In genomic region chr18:31037666-31038065, GRCh38 we compare ENCODE assay signal across 12 cellular contexts. TPM values are rescaled to one million over a fixed set of nuclear protein-coding genes. Genes with fewer than 3 reads are reported as not detected.
DNase-seq lines count a peak whose midpoint lies in the region; ATAC-seq and TF ChIP-seq lines count a peak whose summit lies in the region.
"Not testable (repeated sequence)": the region's sequence is repeated elsewhere in the genome, so short reads cannot be mapped to it uniquely, and the experiment has no call there.
"Had no signal": no experiment of that assay in that cellular context is flagged by ENCODE, and none has a peak within 500 bp of the region (broad histone marks: within the 10 kb centered on the region; RNA-seq: fewer than 3 reads in every experiment).

No MANE protein-coding gene starts in this region.

- not testable (repeated sequence) for H3K4me3 Mint-ChIP-seq in MCF 10A (ENCODE audit: unreplicated experiment)

- not testable (repeated sequence) for H3K9me3 Mint-ChIP-seq in MCF 10A (ENCODE audit: unreplicated experiment)

- H3K18ac ChIP-seq in IMR-90 (ENCODE audit: low read depth, low read length); mesenchymal stem cell (ENCODE audit: low read depth in 1 of 2, low read length in 2 of 2): not testable (repeated sequence)

- not testable (repeated sequence) for H3F3A ChIP-seq in smooth muscle cell (ENCODE audit: low read depth)

- H3K4ac ChIP-seq in IMR-90 (ENCODE audit: low read depth, low read length); mesenchymal stem cell (ENCODE audit: low read depth in 1 of 2, low read length in 2 of 2): not testable (repeated sequence)

- H3K79me2 ChIP-seq in hepatocyte (peaks cover 26% of the 10 kb centered on the region), smooth muscle cell (ENCODE audit: low read depth) (peaks cover 22% of the 10 kb centered on the region)

- peaks cover 18% of the 10 kb centered on the region for H3K27me3 ChIP-seq in IMR-90 (ENCODE audit: control insufficient read depth, insufficient read depth, low read length)
- H3K27me3 ChIP-seq in hepatocyte = peaks cover 33% of the 10 kb centered on the region
- H3K27me3 ChIP-seq in mesenchymal stem cell (ENCODE audit: control insufficient read depth in 1 of 2, insufficient read depth in 1 of 2, low read length in 2 of 2) = peaks cover 0 to 29% of the 10 kb centered on the region in 2 experiments
- peaks cover 38% of the 10 kb centered on the region for H3K27me3 ChIP-seq in smooth muscle cell (ENCODE audit: low read depth)

- not testable (repeated sequence) for H4K91ac ChIP-seq in IMR-90 (ENCODE audit: insufficient read depth, low read depth, low read length); mesenchymal stem cell (ENCODE audit: low read length)

- not testable (repeated sequence) for H3K56ac ChIP-seq in IMR-90 (ENCODE audit: extremely low read depth, insufficient read depth, low read length)

- not testable (repeated sequence) for H2AK5ac ChIP-seq in IMR-90 (ENCODE audit: low read depth, low read length); mesenchymal stem cell (ENCODE audit: low read length, severe bottlenecking)

- H4K8ac ChIP-seq in IMR-90 (ENCODE audit: low read depth in 2 of 2, low read length in 2 of 2); mesenchymal stem cell (ENCODE audit: low read length): not testable (repeated sequence)

- H2BK15ac ChIP-seq in IMR-90 (ENCODE audit: low read depth, low read length); mesenchymal stem cell (ENCODE audit: low read depth, poor library complexity, severe bottlenecking): not testable (repeated sequence)

- in situ Hi-C loops in IMR-90 (cut with MboI; ENCODE audit: low sequenced_read_pairs) = not testable (repeated sequence)

- H3K14ac ChIP-seq in IMR-90 (replicated peaks; ENCODE audit: low read depth, low read length); mesenchymal stem cell (ENCODE audit: low read length in 2 of 2): not testable (repeated sequence)

- not testable (repeated sequence) for H3K27me3 Mint-ChIP-seq in MCF 10A (ENCODE audit: insufficient read depth, unreplicated experiment)

- H3K9me1 ChIP-seq in IMR-90 (ENCODE audit: insufficient read depth, low read length) = not testable (repeated sequence)

- H2BK12ac ChIP-seq in mesenchymal stem cell (ENCODE audit: low read length in 2 of 2) = not testable (repeated sequence)

- not testable (repeated sequence) for BruUV-seq in IMR-90 (replicated peaks; lab: Mats Ljungman, UMichigan); MCF 10A (replicated peaks; lab: Mats Ljungman, UMichigan)

- H3K4me1 ChIP-seq in IMR-90 (ENCODE audit: control insufficient read depth, insufficient read depth, low read length); hepatocyte (ENCODE audit: insufficient read depth); mesenchymal stem cell (ENCODE audit: control insufficient read depth, insufficient read depth, low read depth, low read length); smooth muscle cell (ENCODE audit: low read depth): not testable (repeated sequence)

- H3K27ac ChIP-seq in C4-2B = peak overlapping the region; percentile 43; the same call in 1 of the 2 replicates
- H3K27ac ChIP-seq in IMR-90 (ENCODE audit: insufficient read depth, low read length); smooth muscle cell (ENCODE audit: low read depth): not testable (repeated sequence)
- H3K27ac ChIP-seq in VCaP = peak overlapping the region; percentile 12; the same call in 1 of the 2 replicates
- peak overlapping the region; percentile 15 for H3K27ac ChIP-seq in hepatocyte
- H3K27ac ChIP-seq in mesenchymal stem cell (ENCODE audit: low read length, poor library complexity, severe bottlenecking) = peak overlapping the region; percentile 80

- H3K9me2 ChIP-seq in hepatocyte (replicated peaks; ENCODE audit: insufficient read depth) = not testable (repeated sequence)

- DNase-seq in IMR-90; MCF 10A (ENCODE audit: unreplicated experiment); hepatocyte (ENCODE audit: low spot score); mesenchymal stem cell; smooth muscle cell (lab: John Stamatoyannopoulos, UW; ENCODE audit: unreplicated experiment): not testable (repeated sequence)
- peak; percentile 37 for DNase-seq in choroid plexus epithelial cell (ENCODE audit: low read depth)

- H3K4me2 ChIP-seq in IMR-90 (ENCODE audit: low read depth, low read length); mesenchymal stem cell (ENCODE audit: low read length, poor library complexity, severe bottlenecking): not testable (repeated sequence)
- H3K4me2 ChIP-seq in hepatocyte (peak overlapping the region; percentile 5), smooth muscle cell (peak overlapping the region; percentile 3)

- H2AK9ac ChIP-seq in IMR-90 (replicated peaks; ENCODE audit: low read depth, low read length, poor library complexity) = not testable (repeated sequence)

- POLR2A ChIA-PET in IMR-90 (lab: Charles Lee; ENCODE audit: unreplicated experiment) = not testable (repeated sequence)
- POLR2A ChIA-PET in MCF 10A (lab: Yijun Ruan, JAX) = interaction anchor here (0.6 to 9.0 kb wide), 5 partner anchors 64 to 474 kb away, joined by 3 to 221 read pairs (median 13); partner anchors contain the start of gene DSC2

- not testable (repeated sequence) for H2BK120ac ChIP-seq in IMR-90 (ENCODE audit: low read depth, low read length); mesenchymal stem cell (ENCODE audit: low read depth, low read length)

- H3K9me3 ChIP-seq in IMR-90 (ENCODE audit: control insufficient read depth, insufficient read depth, low read length); hepatocyte (ENCODE audit: low read depth); mesenchymal stem cell (ENCODE audit: control insufficient read depth, low read length); smooth muscle cell (replicated peaks; ENCODE audit: low read depth): not testable (repeated sequence)

- H3K36me3 ChIP-seq in IMR-90 (ENCODE audit: control insufficient read depth, insufficient read depth, low read length); hepatocyte (replicated peaks; ENCODE audit: insufficient read depth, low read depth); mesenchymal stem cell (ENCODE audit: control insufficient read depth in 1 of 2, insufficient read depth in 2 of 2, low read depth in 1 of 2, low read length in 2 of 2); smooth muscle cell (ENCODE audit: low read depth): not testable (repeated sequence)

- intact Hi-C loops in IMR-90 (cut with micrococcal nuclease); MCF 10A (cut with micrococcal nuclease): not testable (repeated sequence)

- H3K36me3 Mint-ChIP-seq in MCF 10A (ENCODE audit: insufficient read depth, unreplicated experiment) = not testable (repeated sequence)

- H2AFZ ChIP-seq in IMR-90 (replicated peaks; ENCODE audit: low read length, poor library complexity); hepatocyte; mesenchymal stem cell (ENCODE audit: low read depth, low read length); smooth muscle cell (ENCODE audit: low read depth): not testable (repeated sequence)

- CTCF ChIA-PET in IMR-90 (lab: Yijun Ruan, JAX) = not testable (repeated sequence)
- CTCF ChIA-PET in MCF 10A (lab: Yijun Ruan, JAX) = interaction anchor here (0.7 to 1.1 kb wide), 2 partner anchors 162 to 205 kb away, joined by 3 read pairs; no protein-coding TSS in a partner anchor

- TF ChIP-seq POLR2A in IMR-90 (IDR thresholded peaks at IDR 0.05; ENCODE audit: low read depth, low read length) = not testable (repeated sequence)

- H3K9ac ChIP-seq in IMR-90 (ENCODE audit: low read depth, low read length); mesenchymal stem cell (ENCODE audit: low read length); smooth muscle cell (ENCODE audit: low read depth): not testable (repeated sequence)

- peak overlapping the region; percentile 98 for H3K27ac Mint-ChIP-seq in MCF 10A (ENCODE audit: low read depth, unreplicated experiment)

- not testable (repeated sequence) for H2BK20ac ChIP-seq in IMR-90 (ENCODE audit: low read depth, low read length)

- TF ChIP-seq CTCF in C4-2B (conservative IDR thresholded peaks at IDR 0.05); IMR-90 (conservative IDR thresholded peaks at IDR 0.05; ENCODE audit: low read depth, low read length); VCaP (conservative IDR thresholded peaks at IDR 0.05); MCF 10A (IDR thresholded peaks at IDR 0.05; ENCODE audit: unreplicated experiment); choroid plexus epithelial cell (conservative IDR thresholded peaks at IDR 0.05; ENCODE audit: low read depth, low read length); hepatocyte (IDR thresholded peaks at IDR 0.05; ENCODE audit: poor library complexity); smooth muscle cell (IDR thresholded peaks at IDR 0.05; ENCODE audit: borderline replicate concordance, insufficient read depth, poor library complexity, severe bottlenecking): not testable (repeated sequence)

- not testable (repeated sequence) for H3K79me1 ChIP-seq in IMR-90 (ENCODE audit: low read depth in 1 of 2, low read length in 2 of 2); mesenchymal stem cell (replicated peaks; ENCODE audit: low read length, poor library complexity, severe bottlenecking)

- H4K5ac ChIP-seq in IMR-90 (ENCODE audit: low read depth, low read length) = not testable (repeated sequence)

- H3K23ac ChIP-seq in IMR-90 (ENCODE audit: low read depth, low read length); mesenchymal stem cell (ENCODE audit: low read length in 2 of 2): not testable (repeated sequence)

- H4K20me1 ChIP-seq in IMR-90 (ENCODE audit: insufficient read depth, low read length); hepatocyte (ENCODE audit: insufficient read depth, poor library complexity, severe bottlenecking); smooth muscle cell (ENCODE audit: low read depth): not testable (repeated sequence)

- H3K4me3 ChIP-seq in IMR-90 (ENCODE audit: insufficient read depth, low read depth, low read length); choroid plexus epithelial cell (ENCODE audit: low read depth, low read length); hepatocyte; mesenchymal stem cell (ENCODE audit: insufficient read depth in 1 of 2, low read depth in 1 of 2, low read length in 2 of 2); smooth muscle cell: not testable (repeated sequence)

- WGBS in IMR-90 (ENCODE audit: extremely low coverage in 2 of 2, insufficient read length in 1 of 2), 2 experiments = no CpG with 5 or more reads among the region's 7 CpGs
- WGBS in hepatocyte (ENCODE audit: low lambda C conversion rate, missing lambda C conversion rate) = 84% methylated on average over 7 of the region's 7 CpGs
- WGBS in mesenchymal stem cell = 80% methylated on average over 7 of the region's 7 CpGs
- 89% methylated on average over 7 of the region's 7 CpGs for WGBS in smooth muscle cell (ENCODE audit: low lambda C conversion rate)

- not testable (repeated sequence) for TF ChIP-seq RAD21 in IMR-90 (IDR thresholded peaks at IDR 0.05; ENCODE audit: low read length)

- H2BK5ac ChIP-seq in IMR-90 (ENCODE audit: low read depth, low read length, poor library complexity, severe bottlenecking); mesenchymal stem cell (ENCODE audit: low read depth, low read length, poor library complexity, severe bottlenecking): not testable (repeated sequence)

- peaks cover 26% of the 10 kb centered on the region for H3K4me1 Mint-ChIP-seq in MCF 10A (ENCODE audit: insufficient read depth, unreplicated experiment)

- dilution Hi-C loops in IMR-90 (cut with HindIII; ENCODE audit: low sequenced_read_pairs, unreplicated experiment) = not testable (repeated sequence)

- ATAC-seq in IMR-90 (ENCODE audit: low read depth) = 0 out of 2 replicates have a peak, but pooled peaks have one; percentile 29

RNA-seq across cellular contexts. Expression of gene DSC3, which starts 4.9 kb away (rescaled TPM):
- total RNA-seq in IMR-90 (2012; rRNA removed) (under 0.01 TPM in 2 replicates), MCF 10A (2022) (56.2 and 60.8 TPM in 2 replicates), hepatocyte (29.3 and 39.7 TPM in 2 replicates), smooth muscle cell (36.7 and 43.7 TPM in 2 replicates)
- polyA plus RNA-seq in IMR-90 (2012; rRNA removed) (0.01 and 0.09 TPM in 2 replicates), hepatocyte (13.9 and 17.1 TPM in 2 replicates), smooth muscle cell (3.3 and 9.7 TPM in 2 replicates)
- polyA plus RNA-seq in IMR-90 (2012; cell fraction: cytosol; rRNA removed) = under 0.01 and 0.01 TPM in 2 replicates
- polyA plus RNA-seq in IMR-90 (2012; cell fraction: nucleus; rRNA removed; ENCODE audit: low replicate concordance) = 0.03 TPM in 1 of 2 replicates, not detected in the other
- 1.5 TPM for polyA plus RNA-seq in mesenchymal stem cell (2013, experiment 1 of 2)
- 1.4 TPM for polyA plus RNA-seq in mesenchymal stem cell (2013, experiment 2 of 2)
- total RNA-seq: CD4-positive, alpha-beta memory T cell; Daoy had no signal
- polyA plus RNA-seq: BJ; CD14-positive monocyte; CD4-positive, alpha-beta memory T cell had no signal

Comparison
In these comparisons a context has a peak if more than half of its experiments do, and no peak if none do; other contexts are left out.
1. RNA of gene DSC3, which starts 4.9 kb away (total RNA-seq): 56.2 to 60.8 TPM in MCF 10A, 36.7 to 43.7 TPM in smooth muscle cell and 29.3 to 39.7 TPM in hepatocyte; under 0.01 TPM in IMR-90; every median in the first group is over 10 times any median in the second.